In the genomic region with DNA sequence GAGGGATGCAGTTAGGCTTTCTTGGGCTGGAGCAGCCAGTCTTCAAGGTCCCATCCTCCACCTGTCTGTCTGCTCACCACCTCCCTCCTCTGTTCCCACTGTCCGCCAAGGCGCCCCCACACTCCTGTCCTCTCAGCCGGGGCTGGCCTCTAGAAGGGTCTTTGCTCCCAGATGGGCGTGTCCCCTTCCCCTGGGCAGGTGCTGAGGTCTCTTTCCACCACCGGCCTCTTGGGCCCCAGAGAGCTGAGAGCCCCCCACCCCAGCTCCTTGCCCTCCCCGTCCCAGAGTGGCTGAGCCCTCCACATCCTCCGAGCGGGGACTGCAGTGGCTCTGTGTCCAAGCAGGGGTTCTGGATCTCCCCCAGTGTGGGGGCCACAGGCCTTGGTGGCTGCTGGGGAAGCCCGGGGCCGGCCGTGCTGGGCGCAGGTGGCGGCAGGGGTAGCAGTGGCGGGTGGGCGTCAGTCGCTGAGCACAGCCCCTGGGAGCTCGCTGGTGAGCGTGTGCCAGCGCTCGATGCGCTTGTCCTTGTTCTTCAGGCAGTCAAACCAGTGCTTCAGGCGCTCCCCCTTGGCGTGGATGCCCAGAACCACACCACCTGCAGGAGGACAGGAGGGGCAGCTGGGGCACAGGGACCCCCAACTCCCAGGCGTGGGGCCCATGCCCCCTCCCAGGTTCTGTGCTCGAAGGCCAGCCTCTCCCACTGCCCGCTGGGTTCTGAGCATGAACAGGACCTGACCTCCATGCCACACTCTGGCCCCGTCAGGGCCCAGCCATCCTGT, we compare ENCODE assay signal across 20 cellular contexts. TPM values are rescaled to one million over a fixed set of nuclear protein-coding genes. Genes with fewer than 3 reads are reported as not detected.
DNase-seq lines count a peak whose midpoint lies in the region; ATAC-seq, FAIRE-seq and TF ChIP-seq lines count a peak whose summit lies in the region.
"Had no signal": no experiment of that assay in that cellular context is flagged by ENCODE, and none has a peak within 500 bp of the region (broad histone marks: within the 10 kb centered on the region; RNA-seq: fewer than 3 reads in every experiment).

No MANE protein-coding gene starts in this region.

- H2BK120ac ChIP-seq in H9 (ENCODE audit: low read depth, low read length, poor library complexity, severe bottlenecking): no peak overlapping the region

- no peak overlapping the region for H3K4me2 ChIP-seq in H9 (ENCODE audit: insufficient read depth, insufficient read length, low read length)

- H3K4me3 ChIP-seq in Caco-2 (ENCODE audit: low read depth, low read length): no peak overlapping the region
- no peak overlapping the region for H3K4me3 ChIP-seq in kidney (ENCODE audit: low read length in 2 of 2)

- H3K56ac ChIP-seq in H9 (ENCODE audit: insufficient read length, low read depth, low read length): no peak overlapping the region

- no peak overlapping the region for H3K4ac ChIP-seq in H9 (ENCODE audit: low read depth, low read length)

- H2AK5ac ChIP-seq in H9 (ENCODE audit: insufficient read length, low read length): no peak overlapping the region

- H3K79me1 ChIP-seq in H9 (ENCODE audit: insufficient read depth, low read depth, low read length, poor library complexity, severe bottlenecking): no peaks in the 10 kb centered on the region

- H3K18ac ChIP-seq in H9 (ENCODE audit: insufficient read length, low read depth, low read length): no peak overlapping the region

- TF ChIP-seq CTCF in Caco-2 (IDR thresholded peaks at IDR 0.05; ENCODE audit: insufficient read depth in 1 of 2, low read depth in 1 of 2, low read length in 1 of 2, severe bottlenecking in 1 of 2, unreplicated experiment in 1 of 2) (no peak), kidney (IDR thresholded peaks at IDR 0.05; ENCODE audit: borderline replicate concordance, extremely low read depth, insufficient read depth) (no peak), H9 (conservative IDR thresholded peaks at IDR 0.05) (no peak)

- H3K27ac Mint-ChIP-seq in Caco-2 (ENCODE audit: unreplicated experiment): no peak overlapping the region
- H3K27ac Mint-ChIP-seq in activated CD8-positive, alpha-beta memory T cell treated with anti-CD3 and anti-CD28 coated beads, Interleukin-2, amount 10 ng/mL, durations not matched to agents 7 days and 5 days: no peak overlapping the region
- H3K27ac Mint-ChIP-seq in H9: peak overlapping the region in 1 of 3 experiments; percentile 59; a peak in 1 of 7 replicates
- H3K27ac Mint-ChIP-seq: activated CD8-positive, alpha-beta T cell treated with anti-CD3 and anti-CD28 coated beads for 36 hours; activated T-helper 2 cell treated with anti-CD3 and anti-CD28 coated beads, Interferon-gamma antibody, Interleukin-2, Interleukin-4, amounts not matched to agents 10 μg/mL and 5 μg/mL and 100 μg/mL, durations not matched to agents 14 hours and 24 hours and 36 hours; dendritic cell treated with granulocyte-macrophage colony-stimulating factor and Interleukin-4, amounts not matched to agents 40 ng/mL and 50 ng/mL, for 4 days; HFFc6; naive thymus-derived CD8-positive, alpha-beta T cell had no signal

- H2AFZ ChIP-seq in H9 (ENCODE audit: low read length): no peak overlapping the region

- H3K4me1 ChIP-seq in Caco-2: peaks cover 5% of the 10 kb centered on the region; the same call in 1 of the 2 replicates
- peaks cover 0 to 2% of the 10 kb centered on the region in 2 donors for H3K4me1 ChIP-seq in kidney (ENCODE audit: control insufficient read depth in 1 of 2, insufficient read depth in 1 of 2, low read depth in 1 of 2, low read length in 2 of 2)
- H3K4me1 ChIP-seq in H9 (ENCODE audit: insufficient read depth, low read length): no peaks in the 10 kb centered on the region

- POLR2A ChIA-PET in Caco-2 (lab: Charles Lee): no interaction called here

- no peak overlapping the region for H3K9ac ChIP-seq in kidney (ENCODE audit: low read length in 2 of 2)
- H3K9ac ChIP-seq in H9 (ENCODE audit: extremely low read depth, insufficient read length, low read length): no peak overlapping the region

- H3K4me1 Mint-ChIP-seq in Caco-2 (ENCODE audit: low read depth, unreplicated experiment): no peaks in the 10 kb centered on the region
- H3K4me1 Mint-ChIP-seq in activated CD8-positive, alpha-beta memory T cell treated with anti-CD3 and anti-CD28 coated beads, Interleukin-2, amount 10 ng/mL, durations not matched to agents 7 days and 5 days: peaks cover 2% of the 10 kb centered on the region
- H3K4me1 Mint-ChIP-seq in H9: no peaks in the 10 kb centered on the region

- TF ChIP-seq POLR2A in GM12892 (IDR thresholded peaks at IDR 0.05; ENCODE audit: low read depth, low read length): no peak

- no peak overlapping the region for H3T11ph ChIP-seq in H9 (ENCODE audit: low read length)

- no peaks in the 10 kb centered on the region for H3K36me3 ChIP-seq in Caco-2 (ENCODE audit: control insufficient read depth, insufficient read depth, low read length)
- no peaks in the 10 kb centered on the region for H3K36me3 ChIP-seq in kidney (ENCODE audit: control insufficient read depth in 1 of 2, insufficient read depth in 2 of 2, low read length in 2 of 2)

- H4K5ac ChIP-seq in H9 (ENCODE audit: insufficient read length, low read depth, low read length): no peak overlapping the region

- no peaks in the 10 kb centered on the region for H3K79me2 ChIP-seq in H9 (ENCODE audit: insufficient read depth, low read length)

- no peaks in the 10 kb centered on the region for H3K9me3 Mint-ChIP-seq in Caco-2 (ENCODE audit: unreplicated experiment)
- H3K9me3 Mint-ChIP-seq in activated CD8-positive, alpha-beta memory T cell treated with anti-CD3 and anti-CD28 coated beads, Interleukin-2, amount 10 ng/mL, durations not matched to agents 7 days and 5 days (ENCODE audit: low read depth): no peaks in the 10 kb centered on the region
- H3K9me3 Mint-ChIP-seq in H9: peaks cover 3 to 4% of the 10 kb centered on the region in 2 experiments; a peak in 1 of 5 replicates
- H3K9me3 Mint-ChIP-seq: activated CD8-positive, alpha-beta T cell treated with anti-CD3 and anti-CD28 coated beads for 36 hours; activated T-helper 2 cell treated with anti-CD3 and anti-CD28 coated beads, Interferon-gamma antibody, Interleukin-2, Interleukin-4, amounts not matched to agents 10 μg/mL and 5 μg/mL and 100 μg/mL, durations not matched to agents 14 hours and 24 hours and 36 hours; dendritic cell treated with granulocyte-macrophage colony-stimulating factor and Interleukin-4, amounts not matched to agents 40 ng/mL and 50 ng/mL, for 4 days; HFFc6; naive thymus-derived CD8-positive, alpha-beta T cell had no signal

- H3K9me3 ChIP-seq in Caco-2: no peaks in the 10 kb centered on the region
- no peaks in the 10 kb centered on the region for H3K9me3 ChIP-seq in kidney (ENCODE audit: control insufficient read depth in 1 of 2, low read length in 2 of 2)
- H3K9me3 ChIP-seq in H9 (ENCODE audit: control insufficient read depth, low read depth, low read length): no peaks in the 10 kb centered on the region

- H3K4me3 Mint-ChIP-seq in Caco-2 (ENCODE audit: unreplicated experiment): no peak overlapping the region
- no peak overlapping the region for H3K4me3 Mint-ChIP-seq in activated CD8-positive, alpha-beta memory T cell treated with anti-CD3 and anti-CD28 coated beads, Interleukin-2, amount 10 ng/mL, durations not matched to agents 7 days and 5 days
- no peak overlapping the region for H3K4me3 Mint-ChIP-seq in H9
- H3K4me3 Mint-ChIP-seq: activated CD8-positive, alpha-beta T cell treated with anti-CD3 and anti-CD28 coated beads for 36 hours; dendritic cell treated with granulocyte-macrophage colony-stimulating factor and Interleukin-4, amounts not matched to agents 40 ng/mL and 50 ng/mL, for 4 days; HFFc6; naive thymus-derived CD8-positive, alpha-beta T cell had no signal

- H3K23ac ChIP-seq in H9 (ENCODE audit: insufficient read length, low read depth, low read length): no peak overlapping the region

- no peak overlapping the region for H2BK12ac ChIP-seq in H9 (ENCODE audit: insufficient read length, low read depth, low read length)

- no peak overlapping the region for H2BK5ac ChIP-seq in H9 (ENCODE audit: insufficient read length, low read length)

- no peak for ATAC-seq in activated CD8-positive, alpha-beta memory T cell treated with anti-CD3 and anti-CD28 coated beads, Interleukin-2, amount 10 ng/mL, durations not matched to agents 7 days and 5 days
- ATAC-seq: activated CD8-positive, alpha-beta T cell treated with anti-CD3 and anti-CD28 coated beads for 36 hours; naive thymus-derived CD8-positive, alpha-beta T cell; Panc1 had no signal

- H3K36me3 Mint-ChIP-seq in Caco-2 (ENCODE audit: insufficient read depth, unreplicated experiment) (no peaks in the 10 kb centered on the region), H9 (ENCODE audit: insufficient read depth in 1 of 3, low read depth in 3 of 3) (no peaks in the 10 kb centered on the region; a peak in 1 of 7 replicates)
- no peaks in the 10 kb centered on the region for H3K36me3 Mint-ChIP-seq in activated CD8-positive, alpha-beta memory T cell treated with anti-CD3 and anti-CD28 coated beads, Interleukin-2, amount 10 ng/mL, durations not matched to agents 7 days and 5 days
- H3K36me3 Mint-ChIP-seq: naive thymus-derived CD8-positive, alpha-beta T cell had no signal

- no TSS peak for BruUV-seq in Caco-2 (replicated peaks; lab: Mats Ljungman, UMichigan)

- CTCF ChIA-PET in Caco-2 (lab: Charles Lee): no interaction called here
- CTCF ChIA-PET in activated CD8-positive, alpha-beta memory T cell treated with anti-CD3 and anti-CD28 coated beads, Interleukin-2, amount 10 ng/mL, durations not matched to agents 7 days and 5 days (lab: Charles Lee): no interaction called here

- H3K14ac ChIP-seq in H9 (ENCODE audit: insufficient read depth, low read length): no peak overlapping the region

- DNase-seq in Caco-2 (peak; percentile 0 to 29), kidney (peak; percentile 71), posterior cingulate gyrus (peak in 6 of 10 donors; percentile 4 to 78 (median 34)), GM12892 (ENCODE audit: insufficient read length) (no peak), AG08395 (ENCODE audit: low spot score) (no peak), midbrain (lab: John Stamatoyannopoulos, UW) (no peak), H9 (no peak)
- DNase-seq in activated CD8-positive, alpha-beta memory T cell treated with anti-CD3 and anti-CD28 coated beads, Interleukin-2, amount 10 ng/mL, durations not matched to agents 7 days and 5 days: peak; percentile 25
- DNase-seq: activated CD8-positive, alpha-beta T cell treated with anti-CD3 and anti-CD28 coated beads for 36 hours; HFFc6; Kasumi-1; NCI-H82 had no signal

- no peaks in the 10 kb centered on the region for H3K27me3 ChIP-seq in Caco-2 (replicated peaks; ENCODE audit: control insufficient read depth, insufficient read depth, low read length)
- no peaks in the 10 kb centered on the region; the same call in 1 of the 2 replicates for H3K27me3 ChIP-seq in H9 (ENCODE audit: insufficient read depth, low read length)

- no peak overlapping the region for H4K8ac ChIP-seq in H9 (replicated peaks; ENCODE audit: insufficient read length, low read depth, low read length)

- H2BK15ac ChIP-seq in H9 (ENCODE audit: low read depth, low read length): no peak overlapping the region

- H4K20me1 ChIP-seq in H9 (ENCODE audit: control insufficient read depth, insufficient read depth, insufficient read length): no peaks in the 10 kb centered on the region

- H2BK20ac ChIP-seq in H9 (ENCODE audit: low read depth, low read length, poor library complexity, severe bottlenecking): no peak overlapping the region

- FAIRE-seq in kidney (lab: Jason Lieb, UNC) (no peak), GM12892 (lab: Jason Lieb, UNC) (no peak)
- FAIRE-seq: frontal cortex had no signal

- H4K91ac ChIP-seq in H9 (ENCODE audit: insufficient read length, low read depth, low read length): no peak overlapping the region

- WGBS in H9 (ENCODE audit: extremely low coverage, insufficient read length, low lambda C conversion rate): no CpG with 5 or more reads among the region's 27 CpGs

- H3K27me3 Mint-ChIP-seq in Caco-2 (ENCODE audit: insufficient read depth, unreplicated experiment) (peaks cover 9% of the 10 kb centered on the region), H9 (ENCODE audit: low read depth) (peaks cover 2% of the 10 kb centered on the region)
- no peaks in the 10 kb centered on the region for H3K27me3 Mint-ChIP-seq in activated CD8-positive, alpha-beta memory T cell treated with anti-CD3 and anti-CD28 coated beads, Interleukin-2, amount 10 ng/mL, durations not matched to agents 7 days and 5 days

- no peak overlapping the region for H3K27ac ChIP-seq in kidney (ENCODE audit: low read depth in 2 of 2, low read length in 2 of 2)
- H3K27ac ChIP-seq in H9 (ENCODE audit: insufficient read length, low read depth, low read length): no peak overlapping the region
- H3K27ac ChIP-seq: epithelial cell of prostate had no signal

- no peaks in the 10 kb centered on the region for H3K23me2 ChIP-seq in H9 (ENCODE audit: insufficient read length, low read depth, low read length, poor library complexity, severe bottlenecking)

- intact Hi-C loops in Caco-2 (cut with micrococcal nuclease; ENCODE audit: unreplicated experiment) (no loop called here), kidney (cut with DNase I) (no loop called here), posterior cingulate gyrus (cut with DNase I) (no loop called here)

RNA-seq across cellular contexts. Expression of a gene that starts 9.8 kb away (rescaled TPM):
- total RNA-seq in Caco-2 (2022): not detected in 2 replicates
- total RNA-seq in activated CD8-positive, alpha-beta memory T cell treated with anti-CD3 and anti-CD28 coated beads, Interleukin-2, amount 10 ng/mL, durations not matched to agents 7 days and 5 days: not detected
- not detected for total RNA-seq in kidney
- polyA plus RNA-seq in kidney (ENCODE audit: insufficient read depth, low read depth, low replicate concordance): not detected
- not detected for polyA plus RNA-seq in GM12892 (2012; ENCODE audit: missing spikeins)
- not detected in 2 replicates for total RNA-seq in H9 (2021)
- total RNA-seq: activated CD8-positive, alpha-beta T cell treated with anti-CD3 and anti-CD28 coated beads for 36 hours; activated T-helper 2 cell treated with anti-CD3 and anti-CD28 coated beads, Interferon-gamma antibody, Interleukin-2, Interleukin-4, amounts not matched to agents 10 μg/mL and 5 μg/mL and 100 μg/mL, durations not matched to agents 14 hours and 24 hours and 36 hours; frontal cortex; HFFc6; HT1080; lung microvascular endothelial cell; naive thymus-derived CD8-positive, alpha-beta T cell had no signal
- polyA plus RNA-seq: naive thymus-derived CD8-positive, alpha-beta T cell had no signal

RNA-seq across cellular contexts. Expression of a gene that starts 34.3 kb away (rescaled TPM):
- 0.35 TPM in 1 of 2 replicates, not detected in the other for total RNA-seq in Caco-2 (2022)
- under 1 TPM in 1 of 2 experiments, not detected in 1; 0.05 TPM for total RNA-seq in activated CD8-positive, alpha-beta memory T cell treated with anti-CD3 and anti-CD28 coated beads, Interleukin-2, amount 10 ng/mL, durations not matched to agents 7 days and 5 days
- 21.6 TPM for total RNA-seq in kidney
- polyA plus RNA-seq in kidney (ENCODE audit: insufficient read depth, low read depth, low replicate concordance): 4.2 TPM
- polyA plus RNA-seq in GM12892 (2012; ENCODE audit: missing spikeins): not detected
- total RNA-seq in H9 (2021): 1.9 and 2.1 TPM in 2 replicates
- total RNA-seq: activated CD8-positive, alpha-beta T cell treated with anti-CD3 and anti-CD28 coated beads for 36 hours; HFFc6; HT1080 had no signal
- polyA plus RNA-seq: naive thymus-derived CD8-positive, alpha-beta T cell had no signal

Comparison
In these comparisons a context has a peak if more than half of its experiments do, and no peak if none do; other contexts are left out.
1. DNase-seq: peak in Caco-2 (2 of 2), activated CD8-positive, alpha-beta memory T cell treated with anti-CD3 and anti-CD28 coated beads, Interleukin-2, amount 10 ng/mL, durations not matched to agents 7 days and 5 days (single experiment), kidney (single experiment) and posterior cingulate gyrus (6 of 10); none in GM12892 (single experiment), AG08395 (single experiment), midbrain (single experiment) and H9 (single experiment).